ENCODE assay signal across 9 cellular contexts in the genomic region with DNA sequence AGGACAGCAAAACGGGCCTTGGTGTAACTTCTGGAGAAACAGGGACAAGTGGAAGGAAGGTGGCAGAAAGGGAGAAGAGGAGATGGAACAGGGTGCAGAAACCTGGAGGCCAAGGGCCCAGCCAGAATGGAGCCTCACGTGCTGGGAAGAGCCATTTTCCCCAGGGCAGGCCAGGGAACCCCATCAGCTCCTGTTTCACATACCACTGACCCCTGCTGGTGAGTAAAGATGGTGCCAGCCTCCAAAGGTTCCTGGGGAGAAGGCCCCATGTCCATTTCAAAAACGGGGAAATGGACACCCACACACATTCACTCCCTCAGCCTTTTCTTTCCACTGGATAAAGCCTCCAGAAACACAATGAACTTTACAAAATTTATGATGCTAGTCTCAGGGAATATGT.
A peak's percentile ranks its signal among the peaks of the same experiment; 100 is the strongest.
DNase-seq lines count a peak whose midpoint lies in the region; FAIRE-seq and TF ChIP-seq lines count a peak whose summit lies in the region.
"Had no signal": no experiment of that assay in that cellular context is flagged by ENCODE, and none has a peak within 500 bp of the region (broad histone marks: within the 10 kb centered on the region; RNA-seq: fewer than 3 reads in every experiment).

No MANE protein-coding gene starts in this region.

- TF ChIP-seq CTCF in fibroblast of pulmonary artery (IDR thresholded peaks at IDR 0.05; ENCODE audit: low read length, missing control alignments): peak; percentile 35

- no peak for FAIRE-seq in HTR-8/SVneo (lab: Jason Lieb, UNC)
- FAIRE-seq: GM18507 had no signal

- DNase-seq in stimulated activated CD4-positive, alpha-beta T cell treated with anti-CD3 and anti-CD28 coated beads, Interleukin-4, amount 100 ng/mL, for 24 hours: peak; percentile 6
- no peak for DNase-seq in stimulated activated CD4-positive, alpha-beta T cell treated with anti-CD3 and anti-CD28 coated beads, Interleukin-4, amount 100 ng/mL, for 1 hour
- peak; percentile 43 for DNase-seq in RPMI8226
- DNase-seq in fibroblast of pulmonary artery (ENCODE audit: low read depth): no peak
- no peak for DNase-seq in NCI-H226
- no peak for DNase-seq in HTR-8/SVneo (ENCODE audit: insufficient read length, low spot score)
- DNase-seq in D341Med (ENCODE audit: low spot score): no peak
- no peak for DNase-seq in NCI-H2029 treated with DMSO at 0.1 percent for 48 hours (lab: John Stamatoyannopoulos, UW)

- no peak overlapping the region for H3K4me3 ChIP-seq in fibroblast of pulmonary artery (replicated peaks; ENCODE audit: low read depth, low read length)

Comparison
In these comparisons a context has a peak if more than half of its experiments do, and no peak if none do; other contexts are left out.
1. DNase-seq: peak in stimulated activated CD4-positive, alpha-beta T cell treated with anti-CD3 and anti-CD28 coated beads, Interleukin-4, amount 100 ng/mL, for 24 hours (single experiment) and RPMI8226 (single experiment); none in stimulated activated CD4-positive, alpha-beta T cell treated with anti-CD3 and anti-CD28 coated beads, Interleukin-4, amount 100 ng/mL, for 1 hour (single experiment), fibroblast of pulmonary artery (single experiment), NCI-H226 (single experiment), HTR-8/SVneo (single experiment), D341Med (single experiment) and NCI-H2029 treated with DMSO at 0.1 percent for 48 hours (single experiment).